ENCODE assay signal across 32 cellular contexts in genomic region chr14:74405663-74406062, GRCh38. TPM values are rescaled to one million over a fixed set of nuclear protein-coding genes. Genes with fewer than 3 reads are reported as not detected.
"Had no signal": no experiment of that assay in that cellular context is flagged by ENCODE, and none has a peak within 500 bp of the region (broad histone marks: within the 10 kb centered on the region; RNA-seq: fewer than 3 reads in every experiment).

No MANE protein-coding gene starts in this region.

- H3K4me2 ChIP-seq: SK-N-SH had no signal

- H3K27me3 ChIP-seq: adrenal gland, breast epithelium had no signal

- H3K9me3 ChIP-seq: adrenal gland, breast epithelium, SJCRH30, SK-N-SH had no signal

- ATAC-seq: activated CD4-positive, alpha-beta T cell treated with anti-CD3 and anti-CD28 coated beads for 36 hours; activated T-helper 17 cell treated with anti-CD3 and anti-CD28 coated beads, Interleukin-2, amount 50 U/mL, for 72 hours; Panc1 had no signal

- H3K4me3 Mint-ChIP-seq: activated CD4-positive, alpha-beta memory T cell treated with anti-CD3 and anti-CD28 coated beads, Interleukin-2, amount 10 ng/mL, durations not matched to agents 7 days and 5 days; activated CD4-positive, alpha-beta T cell treated with anti-CD3 and anti-CD28 coated beads for 36 hours; activated naive CD8-positive, alpha-beta T cell treated with anti-CD3 and anti-CD28 coated beads, Interleukin-2, amount 10 ng/mL, durations not matched to agents 7 days and 5 days; activated T-helper 17 cell treated with anti-CD3 and anti-CD28 coated beads, Interleukin-2, amount 50 U/mL, for 72 hours had no signal

- H3K27ac Mint-ChIP-seq: activated CD4-positive, alpha-beta memory T cell treated with anti-CD3 and anti-CD28 coated beads, Interleukin-2, amount 10 ng/mL, durations not matched to agents 7 days and 5 days; activated CD4-positive, alpha-beta T cell treated with anti-CD3 and anti-CD28 coated beads for 36 hours; activated T-helper 17 cell treated with anti-CD3 and anti-CD28 coated beads, Interleukin-2, amount 50 U/mL, for 72 hours had no signal

- H3K9ac ChIP-seq: SK-N-SH had no signal

- H3K27ac ChIP-seq: adrenal gland, breast epithelium, SJCRH30, VCaP had no signal

- H3K4me3 ChIP-seq: adrenal gland, breast epithelium, SJCRH30 had no signal

- H3K36me3 ChIP-seq: adrenal gland, breast epithelium, SJCRH30 had no signal

- H3K9me3 Mint-ChIP-seq: activated CD4-positive, alpha-beta memory T cell treated with anti-CD3 and anti-CD28 coated beads, Interleukin-2, amount 10 ng/mL, durations not matched to agents 7 days and 5 days; activated naive CD8-positive, alpha-beta T cell treated with anti-CD3 and anti-CD28 coated beads, Interleukin-2, amount 10 ng/mL, durations not matched to agents 7 days and 5 days; activated T-helper 17 cell treated with anti-CD3 and anti-CD28 coated beads, Interleukin-2, amount 50 U/mL, for 72 hours had no signal

- DNase-seq: activated CD4-positive, alpha-beta memory T cell treated with anti-CD3 and anti-CD28 coated beads, Interleukin-2, amount 10 ng/mL, durations not matched to agents 7 days and 5 days; activated CD4-positive, alpha-beta T cell treated with anti-CD3 and anti-CD28 coated beads for 36 hours; activated CD4-positive, alpha-beta T cell treated with anti-CD3 and anti-CD28 coated beads, Interleukin-2, amount 50 U/mL, for 1 hour; activated gamma-delta T cell; activated naive CD4-positive, alpha-beta T cell treated with anti-CD3 and anti-CD28 coated beads, Interleukin-2, amount 50 U/mL, for 16 hours; activated naive CD8-positive, alpha-beta T cell treated with anti-CD3 and anti-CD28 coated beads, Interleukin-2, amount 10 ng/mL, durations not matched to agents 7 days and 5 days; activated T-cell treated with anti-CD3 and anti-CD28 coated beads for 4 hours; activated T-cell treated with anti-CD3 and anti-CD28 coated beads, Interleukin-2, amount 50 U/mL, for 48 hours; adrenal gland; anterior cingulate cortex; central memory CD4-positive, alpha-beta T cell; Karpas-422; MM.1S; NCI-H1105; NCI-H1436; NCI-H1694 treated with DMSO at 0.1 percent for 48 hours; NCI-H2029 treated with DMSO at 0.1 percent for 48 hours; NCI-H510A treated with DMSO at 0.1 percent for 48 hours; NCI-H69; NK-92 treated with Interleukin-12 subunit alpha and Interleukin-12 subunit beta, amount 100 ng/mL, for 24 hours; OCI-M1; Right ventricle myocardium superior; RPMI8226; SJCRH30; SK-N-SH; T-helper 1 cell had no signal

- H3K36me3 Mint-ChIP-seq: activated naive CD8-positive, alpha-beta T cell treated with anti-CD3 and anti-CD28 coated beads, Interleukin-2, amount 10 ng/mL, durations not matched to agents 7 days and 5 days had no signal

RNA-seq across cellular contexts. Expression of gene SYNDIG1L, which starts 20.3 kb away (rescaled TPM):
- total RNA-seq: activated CD4-positive, alpha-beta memory T cell treated with anti-CD3 and anti-CD28 coated beads, Interleukin-2, amount 10 ng/mL, durations not matched to agents 7 days and 5 days; activated CD4-positive, alpha-beta T cell treated with anti-CD3 and anti-CD28 coated beads for 36 hours; activated CD8-positive, alpha-beta memory T cell treated with anti-CD3 and anti-CD28 coated beads for 36 hours; activated naive CD8-positive, alpha-beta T cell treated with anti-CD3 and anti-CD28 coated beads, Interleukin-2, amount 10 ng/mL, durations not matched to agents 7 days and 5 days; activated T-helper 17 cell treated with anti-CD3 and anti-CD28 coated beads, Interleukin-2, amount 50 U/mL, for 72 hours; Right ventricle myocardium superior; SJCRH30; T-helper 2 cell treated with Interferon-gamma antibody and Interleukin-4, amounts not matched to agents 100 ng/mL and 5 ng/mL, for 36 hours had no signal
- polyA plus RNA-seq: SK-N-SH had no signal

RNA-seq across cellular contexts. Expression of gene VRTN, which starts 57.4 kb away (rescaled TPM):
- total RNA-seq: activated CD4-positive, alpha-beta memory T cell treated with anti-CD3 and anti-CD28 coated beads, Interleukin-2, amount 10 ng/mL, durations not matched to agents 7 days and 5 days; activated CD4-positive, alpha-beta T cell treated with anti-CD3 and anti-CD28 coated beads for 36 hours; activated CD8-positive, alpha-beta memory T cell treated with anti-CD3 and anti-CD28 coated beads for 36 hours; activated naive CD8-positive, alpha-beta T cell treated with anti-CD3 and anti-CD28 coated beads, Interleukin-2, amount 10 ng/mL, durations not matched to agents 7 days and 5 days; activated T-helper 17 cell treated with anti-CD3 and anti-CD28 coated beads, Interleukin-2, amount 50 U/mL, for 72 hours; breast epithelium; Right ventricle myocardium superior; SJCRH30; T-helper 2 cell treated with Interferon-gamma antibody and Interleukin-4, amounts not matched to agents 100 ng/mL and 5 ng/mL, for 36 hours had no signal
- polyA plus RNA-seq: adrenal gland, SK-N-SH had no signal
